In the genomic region with DNA sequence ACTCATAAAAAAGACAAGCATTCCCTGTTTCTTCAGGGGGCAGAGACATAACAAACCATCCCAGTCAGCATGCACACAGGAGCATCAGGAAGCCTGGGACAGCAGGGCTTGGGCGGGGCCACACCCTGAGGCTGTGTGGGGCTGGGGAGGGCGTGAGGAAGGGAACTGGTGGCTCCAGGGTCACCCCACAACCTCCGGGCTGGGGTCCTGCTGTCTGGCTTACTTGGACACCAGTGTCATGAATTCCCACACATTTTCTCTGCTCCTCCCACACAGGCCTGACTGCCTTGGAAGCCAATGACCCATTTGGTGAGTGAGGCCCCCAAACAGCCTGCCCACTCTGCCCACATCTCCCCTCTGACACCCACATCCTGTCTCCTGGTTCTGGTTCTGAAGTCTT, we compare ENCODE assay signal across 26 cellular contexts. TPM values are rescaled to one million over a fixed set of nuclear protein-coding genes. Genes with fewer than 3 reads are reported as not detected.
DNase-seq lines count a peak whose midpoint lies in the region; ATAC-seq and TF ChIP-seq lines count a peak whose summit lies in the region.
"Had no signal": no experiment of that assay in that cellular context is flagged by ENCODE, and none has a peak within 500 bp of the region (broad histone marks: within the 10 kb centered on the region; RNA-seq: fewer than 3 reads in every experiment).

No MANE protein-coding gene starts in this region.

- H2AFZ ChIP-seq in neural progenitor cell (replicated peaks), result no peak overlapping the region
- H2AFZ ChIP-seq: PC-9 had no signal

- peaks cover 7% of the 10 kb centered on the region for H3K27me3 Mint-ChIP-seq in neural progenitor cell (ENCODE audit: insufficient read depth, low read depth)
- no peaks in the 10 kb centered on the region for H3K27me3 Mint-ChIP-seq in T-helper 17 cell
- H3K27me3 Mint-ChIP-seq: CD4-positive, alpha-beta memory T cell had no signal

- DNase-seq in dorsolateral prefrontal cortex, result no peak
- DNase-seq in neural progenitor cell (ENCODE audit: low spot score), result no peak
- no peak for DNase-seq in T-helper 17 cell
- DNase-seq in BE2C, result no peak
- DNase-seq: ACHN; Caco-2; CD4-positive, alpha-beta memory T cell; DND-41; HFFc6; KBM-7; NCI-H1092 treated with DMSO at 0.1 percent for 48 hours; NCI-H1436 treated with DMSO at 0.1 percent for 48 hours; NCI-H2029; NCI-H226; NCI-H510A treated with DMSO at 0.1 percent for 48 hours; NCI-H748 treated with DMSO at 0.1 percent for 48 hours; PC-9; RPMI8226; SHP77 had no signal

- ATAC-seq in HG03097 (IDR thresholded peaks at IDR 0.05; ENCODE audit: low FRiP score, unreplicated experiment) (no peak), T-helper 17 cell (no peak)
- ATAC-seq: GM12878 had no signal

- H3K4me3 Mint-ChIP-seq in neural progenitor cell, result no peak overlapping the region
- H3K4me3 Mint-ChIP-seq in T-helper 17 cell, result no peak overlapping the region
- H3K4me3 Mint-ChIP-seq: CD4-positive, alpha-beta memory T cell; HFFc6 had no signal

- H3K4me1 Mint-ChIP-seq in neural progenitor cell (peaks cover 18% of the 10 kb centered on the region), T-helper 17 cell (peaks cover 12% of the 10 kb centered on the region)

- H3K9me3 ChIP-seq in neural progenitor cell (ENCODE audit: low read depth) (no peaks in the 10 kb centered on the region), T-helper 17 cell (ENCODE audit: control insufficient read depth, low read length, poor library complexity, severe bottlenecking) (no peaks in the 10 kb centered on the region), BE2C (no peaks in the 10 kb centered on the region)
- H3K9me3 ChIP-seq: BLaER1 treated with 17β-estradiol and CSF1 and Interleukin-3, amounts not matched to agents 10 nM and 100 nM; Caco-2 had no signal

- H3K27me3 ChIP-seq in dorsolateral prefrontal cortex, result no peaks in the 10 kb centered on the region
- H3K27me3 ChIP-seq in neural progenitor cell, result no peaks in the 10 kb centered on the region
- H3K27me3 ChIP-seq in BE2C, result no peaks in the 10 kb centered on the region
- H3K27me3 ChIP-seq: BLaER1 treated with 17β-estradiol and CSF1 and Interleukin-3, amounts not matched to agents 10 nM and 100 nM had no signal

- H3K36me3 Mint-ChIP-seq in neural progenitor cell (no peaks in the 10 kb centered on the region), T-helper 17 cell (ENCODE audit: low read depth) (no peaks in the 10 kb centered on the region)
- H3K36me3 Mint-ChIP-seq: CD4-positive, alpha-beta memory T cell had no signal

- peak overlapping the region; percentile 100 for H3K27ac ChIP-seq in angular gyrus (ENCODE audit: low read depth, low read length)
- peak overlapping the region in 58 of 59 donors; percentile 66 to 100 (median 96) for H3K27ac ChIP-seq in dorsolateral prefrontal cortex
- H3K27ac ChIP-seq in neural progenitor cell, result no peak overlapping the region
- peak overlapping the region; percentile 100 for H3K27ac ChIP-seq in temporal lobe (ENCODE audit: low read depth, low read length)
- H3K27ac ChIP-seq: BLaER1 treated with 17β-estradiol and CSF1 and Interleukin-3, amounts not matched to agents 10 nM and 100 nM; PC-9 had no signal

- intact Hi-C loops in dorsolateral prefrontal cortex (cut with DNase I), result no loop called here

- H4K20me1 ChIP-seq in neural progenitor cell (ENCODE audit: low read depth), result no peaks in the 10 kb centered on the region
- H4K20me1 ChIP-seq: BLaER1 treated with 17β-estradiol and CSF1 and Interleukin-3, amounts not matched to agents 10 nM and 100 nM had no signal

- H3K79me2 ChIP-seq in neural progenitor cell (ENCODE audit: low read depth), result no peaks in the 10 kb centered on the region

- no peak overlapping the region for H3K9ac ChIP-seq in neural progenitor cell
- H3K9ac ChIP-seq: BLaER1 treated with 17β-estradiol and CSF1 and Interleukin-3, amounts not matched to agents 10 nM and 100 nM had no signal

- peaks cover 16% of the 10 kb centered on the region for H3F3A ChIP-seq in neural progenitor cell (ENCODE audit: low read depth)

- H3K36me3 ChIP-seq in neural progenitor cell (no peaks in the 10 kb centered on the region), BE2C (no peaks in the 10 kb centered on the region)
- H3K36me3 ChIP-seq: BLaER1 treated with 17β-estradiol and CSF1 and Interleukin-3, amounts not matched to agents 10 nM and 100 nM had no signal

- H3K4me1 ChIP-seq in neural progenitor cell (peaks cover 22% of the 10 kb centered on the region), BE2C (no peaks in the 10 kb centered on the region)

- no peaks in the 10 kb centered on the region for H3K9me3 Mint-ChIP-seq in neural progenitor cell
- H3K9me3 Mint-ChIP-seq: CD4-positive, alpha-beta memory T cell; HFFc6 had no signal

- H3K4me3 ChIP-seq in dorsolateral prefrontal cortex, result no peak overlapping the region
- no peak overlapping the region for H3K4me3 ChIP-seq in neural progenitor cell
- H3K4me3 ChIP-seq in BE2C (ENCODE audit: low read depth, low read length), result no peak overlapping the region
- H3K4me3 ChIP-seq: BLaER1 treated with 17β-estradiol and CSF1 and Interleukin-3, amounts not matched to agents 10 nM and 100 nM; GM12878; PC-9 had no signal

- H3K4me2 ChIP-seq in neural progenitor cell, result no peak overlapping the region
- H3K4me2 ChIP-seq: PC-9 had no signal

- TF ChIP-seq CTCF in dorsolateral prefrontal cortex (IDR thresholded peaks at IDR 0.05 in 54 of 56, conservative IDR thresholded peaks at IDR 0.05 in 2 of 56; ENCODE audit: low read depth in 1 of 56, partially characterized antibody in 56 of 56) (no peak), neural progenitor cell (IDR thresholded peaks at IDR 0.05) (no peak), BE2C (IDR thresholded peaks at IDR 0.05; ENCODE audit: low read depth, low read length) (no peak)

- peak overlapping the region; percentile 91 for H3K27ac Mint-ChIP-seq in neural progenitor cell
- no peak overlapping the region for H3K27ac Mint-ChIP-seq in T-helper 17 cell
- H3K27ac Mint-ChIP-seq: HFFc6 had no signal

RNA-seq across cellular contexts. Expression of a gene that starts 2.8 kb away (rescaled TPM):
- total RNA-seq in dorsolateral prefrontal cortex, result 10 to 100 TPM in 1 of 120 experiments, 1 to 10 TPM in 56, under 1 TPM in 3, not detected in 60; 0.84 to 12.4 (median 2.4) TPM
- not detected in 2 replicates for total RNA-seq in neural progenitor cell (ENCODE audit: low replicate concordance)
- not detected for total RNA-seq in temporal lobe
- total RNA-seq in T-helper 17 cell, result not detected
- polyA plus RNA-seq in BE2C (2012; ENCODE audit: insufficient read depth, insufficient read length, low read depth), result not detected
- total RNA-seq: Caco-2; CD4-positive, alpha-beta memory T cell; GM12878; H7; HFFc6; HT1080; PC-9 had no signal
- polyA plus RNA-seq: CD4-positive, alpha-beta memory T cell; GM12878 had no signal

RNA-seq across cellular contexts. Expression of a gene that starts 34.8 kb away (rescaled TPM):
- 100 to 1,000 TPM in 2 of 120 experiments, 10 to 100 TPM in 118; 39.3 to 109 (median 59.0) TPM for total RNA-seq in dorsolateral prefrontal cortex
- 175 and 180 TPM in 2 replicates for total RNA-seq in neural progenitor cell (ENCODE audit: low replicate concordance)
- total RNA-seq in temporal lobe, result 63.4 TPM
- total RNA-seq in T-helper 17 cell, result 100 to 1,000 TPM; 131 to 144 TPM
- 240 TPM for polyA plus RNA-seq in BE2C (2012; ENCODE audit: insufficient read depth, insufficient read length, low read depth)
